8 cellular contexts compared by ENCODE assay signal in genomic region chr1:225772323-225772768, GRCh38. TPM values are rescaled to one million over a fixed set of nuclear protein-coding genes. Genes with fewer than 3 reads are reported as not detected.
DNase-seq lines count a peak whose midpoint lies in the region; ATAC-seq, FAIRE-seq and TF ChIP-seq lines count a peak whose summit lies in the region.

No MANE protein-coding gene starts in this region.

- CTCF ChIA-PET in K562 (lab: Yijun Ruan, JAX; ENCODE audit: low intra/inter-chr PET ratio) = interaction anchor here (0.6 to 5.3 kb wide), 11 partner anchors 59 to 350 kb away, joined by 3 to 53 read pairs (median 3); no protein-coding TSS in a partner anchor

- H3K4me1 ChIP-seq in ACC112 (ENCODE audit: control insufficient read depth, insufficient read depth, low read length, unreplicated experiment) = peaks cover 41% of the 10 kb centered on the region
- H3K4me1 ChIP-seq in HUES48 (ENCODE audit: control insufficient read depth, insufficient read depth, low read length) = peaks cover 31% of the 10 kb centered on the region
- H3K4me1 ChIP-seq in K562 (replicated peaks in 1 of 2; ENCODE audit: control insufficient read depth in 2 of 2, insufficient read depth in 2 of 2, low read length in 2 of 2) = peaks cover 13 to 23% of the 10 kb centered on the region in 2 experiments

- H3K36me3 ChIP-seq in ACC112 (ENCODE audit: insufficient read depth, low read length) = no peaks in the 10 kb centered on the region
- no peaks in the 10 kb centered on the region for H3K36me3 ChIP-seq in HUES48 (ENCODE audit: control insufficient read depth, insufficient read depth, low read length)
- no peaks in the 10 kb centered on the region for H3K36me3 ChIP-seq in K562 (ENCODE audit: control insufficient read depth, insufficient read depth, low read length)

- H3K9ac ChIP-seq in HUES48 (ENCODE audit: low read depth, low read length) (no peak overlapping the region), K562 (ENCODE audit: insufficient read depth in 1 of 2, low read depth in 2 of 2, low read length in 2 of 2) (no peak overlapping the region)

- peak; percentile 93 for ATAC-seq in K562
- ATAC-seq in sciatic nerve = peak; percentile 83

- POLR2A ChIA-PET in K562 (lab: Yijun Ruan, JAX) = interaction anchor here (1.1 to 1.5 kb wide), 4 partner anchors 22 to 300 kb away, joined by 3 to 4 read pairs (median 3); no protein-coding TSS in a partner anchor

- no peaks in the 10 kb centered on the region for H4K20me1 ChIP-seq in K562 (replicated peaks; ENCODE audit: control insufficient read depth, insufficient read depth, low read length)

- DNase-seq in NOMO-1 treated with DMSO at 0.1 percent for 48 hours (lab: John Stamatoyannopoulos, UW; ENCODE audit: unreplicated experiment) (peak; percentile 68), K562 (ENCODE audit: extremely low read depth in 1 of 4, low spot score in 3 of 4) (peak; percentile 78 to 90 (median 80)), iPS-NIHi11 (ENCODE audit: low spot score) (peak; percentile 85), sciatic nerve (ENCODE audit: low spot score) (peak; percentile 88)
- no peak for DNase-seq in central memory CD4-positive, alpha-beta T cell

- intact Hi-C loops in K562 (cut with micrococcal nuclease) = loop anchor here (1.0 to 5.0 kb wide), 4 partner anchors 110 to 298 kb away; no protein-coding TSS in a partner anchor
- intact Hi-C loops in sciatic nerve (cut with DNase I) = loop anchor here (5.0 kb wide), 1 partner anchor 295 kb away; no protein-coding TSS in a partner anchor

- no peak for TF ChIP-seq EP300 in K562 (IDR thresholded peaks at IDR 0.05; ENCODE audit: low read length)

- H3K9me1 ChIP-seq in K562 (ENCODE audit: control insufficient read depth, insufficient read depth, low read length) = no peaks in the 10 kb centered on the region

- in situ Hi-C loops in K562 (cut with MboI) = no loop called here

- H3K27me3 ChIP-seq in ACC112 (ENCODE audit: insufficient read depth, low read length) (no peaks in the 10 kb centered on the region), HUES48 (ENCODE audit: control insufficient read depth, insufficient read depth, low read length) (no peaks in the 10 kb centered on the region), K562 (ENCODE audit: control insufficient read depth in 2 of 2, insufficient read depth in 2 of 2, low read length in 2 of 2) (no peaks in the 10 kb centered on the region)

- H3K4me3 ChIP-seq in ACC112 (ENCODE audit: low read depth, low read length) (no peak overlapping the region), GM12875 (ENCODE audit: low read depth, low read length) (no peak overlapping the region), HUES48 (ENCODE audit: low read depth, low read length) (no peak overlapping the region), K562 (no peak overlapping the region)

- H3K79me2 ChIP-seq in ACC112 (ENCODE audit: control insufficient read depth, insufficient read depth, low read length, unreplicated experiment) (no peaks in the 10 kb centered on the region), K562 (ENCODE audit: control insufficient read depth, insufficient read depth, low read length) (peaks cover 4% of the 10 kb centered on the region; the same call in 2 of the 3 replicates)

- no peak overlapping the region for H3K4me2 ChIP-seq in K562 (ENCODE audit: insufficient read depth, low read length)

- TF ChIP-seq CTCF in GM12875 (IDR thresholded peaks at IDR 0.05; ENCODE audit: borderline replicate concordance, insufficient read depth, low read depth, low read length) (peak; percentile 68), K562 (IDR thresholded peaks at IDR 0.05 in 2 of 3, conservative IDR thresholded peaks at IDR 0.05 in 1 of 3; ENCODE audit: insufficient read depth in 2 of 3, low read depth in 1 of 3, low read length in 3 of 3) (peak; percentile 92 to 97 (median 95))

- H3K27ac ChIP-seq in ACC112 (ENCODE audit: low read depth, low read length) (peak overlapping the region; percentile 39; the same call in 1 of the 2 replicates), HUES48 (ENCODE audit: low read depth, low read length) (peak overlapping the region; percentile 23), K562 (ENCODE audit: extremely low read depth, low read depth, low read length) (no peak overlapping the region)

- WGBS in K562 (ENCODE audit: insufficient coverage, low coverage, missing lambda C conversion rate) = 18% methylated on average over 5 of the region's 5 CpGs

- no peak for TF ChIP-seq POLR2A in K562 (conservative IDR thresholded peaks at IDR 0.05)

- BruUV-seq in K562 (replicated peaks; lab: Mats Ljungman, UMichigan) = no TSS peak

- H3K9me3 ChIP-seq in HUES48 (ENCODE audit: control insufficient read depth, insufficient read depth, low read length) (no peaks in the 10 kb centered on the region), K562 (replicated peaks; ENCODE audit: control insufficient read depth, insufficient read depth, low read depth, low read length) (no peaks in the 10 kb centered on the region)

- peak; percentile 89 for FAIRE-seq in K562 (lab: Jason Lieb, UNC)

- peak overlapping the region; percentile 61 for H2AFZ ChIP-seq in ACC112 (ENCODE audit: low read length, unreplicated experiment)
- H2AFZ ChIP-seq in K562 (ENCODE audit: low read depth, low read length) = peak overlapping the region; percentile 69; the same call in 1 of the 2 replicates

- TF ChIP-seq RAD21 in K562 (CRISPR knock-in tag; conservative IDR thresholded peaks at IDR 0.05 in 1 of 2, IDR thresholded peaks at IDR 0.05 in 1 of 2) = peak; percentile 93 to 97

TF ChIP-seq in K562, 482 proteins besides CTCF, POLR2A, EP300 and RAD21 (continues in another document):
- no peak for TF ChIP-seq ZNF695 (CRISPR knock-in tag; IDR thresholded peaks at IDR 0.05)
- peak; percentile 37 to 97 (median 89) for TF ChIP-seq YY1 (IDR thresholded peaks at IDR 0.05; ENCODE audit: borderline replicate concordance in 1 of 3, control insufficient read depth in 1 of 3, extremely low read depth in 1 of 3, insufficient read depth in 3 of 3, insufficient read length in 1 of 3, insufficient replicate concordance in 2 of 3, low read depth in 1 of 3, low read length in 2 of 3)
- TF ChIP-seq HSF4 (CRISPR knock-in tag; IDR thresholded peaks at IDR 0.05; ENCODE audit: borderline replicate concordance) = no peak
- no peak for TF ChIP-seq HDAC1 (IDR thresholded peaks at IDR 0.05)
- no peak for TF ChIP-seq MTA2 (IDR thresholded peaks at IDR 0.05; ENCODE audit: low read depth)
- TF ChIP-seq FOXM1 (IDR thresholded peaks at IDR 0.05; ENCODE audit: low read depth) = no peak
- TF ChIP-seq FOXM1 (CRISPR knock-in tag; IDR thresholded peaks at IDR 0.05; ENCODE audit: low read depth) = no peak
- TF ChIP-seq ATF4 (CRISPR knock-in tag; IDR thresholded peaks at IDR 0.05) = no peak

RNA-seq across cellular contexts. Expression of gene SRP9, which starts 5.3 kb away (rescaled TPM):
- total RNA-seq in K562 (2011; cell fraction: chromatin; rRNA removed; ENCODE audit: low replicate concordance) = 83.3 and 146 TPM in 2 replicates
- total RNA-seq in K562 (2011; cell fraction: nucleolus; rRNA removed) = 43.4 and 63.3 TPM in 2 replicates
- 146 and 277 TPM in 2 replicates for total RNA-seq in K562 (2011; cell fraction: nucleoplasm; rRNA removed)
- total RNA-seq in K562 (2014; rRNA removed) (272 and 273 TPM in 2 replicates), K562 (2014; rRNA removed; fragmentation: Illumina TruSeq; extraction: Trizol) (690 and 726 TPM in 2 replicates), K562 (2015; rRNA removed; fragmentation: Illumina TruSeq; extraction: Trizol) (537 and 597 TPM in 2 replicates), K562 (2021) (434 and 437 TPM in 2 replicates), sciatic nerve (151 TPM)
- polyA plus RNA-seq in K562 (2011; rRNA removed) (836 and 1,016 TPM in 2 replicates), K562 (2014; fragmentation: Illumina TruSeq; extraction: Trizol) (557 and 668 TPM in 2 replicates), K562 (2014; fragmentation: Nextera tagmentation; extraction: Ambion mirVana) (1,000 to 10,000 TPM; 1,645 to 1,892 TPM), K562 (2014; rRNA removed) (502 and 509 TPM in 2 replicates)
- 227 and 688 TPM in 2 replicates for polyA plus RNA-seq in K562 (2011; cell fraction: cytosol; rRNA removed)
- 227 and 377 TPM in 2 replicates for polyA plus RNA-seq in K562 (2011; cell fraction: nucleus; rRNA removed)
- 392 and 460 TPM in 2 replicates for polyA plus RNA-seq in K562 (2012)
- 359 and 411 TPM in 2 replicates for polyA minus RNA-seq in K562 (2011; rRNA and poly(A)+ RNA removed)
- 148 and 171 TPM in 2 replicates for polyA minus RNA-seq in K562 (2011; cell fraction: cytosol; rRNA and poly(A)+ RNA removed)
- polyA minus RNA-seq in K562 (2011; cell fraction: nucleus; rRNA and poly(A)+ RNA removed) = 33.3 and 80.0 TPM in 2 replicates

RNA-seq across cellular contexts. Expression of gene EPHX1, which starts 37.6 kb away (rescaled TPM):
- total RNA-seq in K562 (2011; cell fraction: chromatin; rRNA removed; ENCODE audit: low replicate concordance) = 16.4 and 37.6 TPM in 2 replicates
- 26.8 and 35.4 TPM in 2 replicates for total RNA-seq in K562 (2011; cell fraction: nucleolus; rRNA removed)
- 21.5 and 25.0 TPM in 2 replicates for total RNA-seq in K562 (2011; cell fraction: nucleoplasm; rRNA removed)
- total RNA-seq in K562 (2014; rRNA removed) = 8.0 and 11.6 TPM in 2 replicates
- total RNA-seq in K562 (2014; rRNA removed; fragmentation: Illumina TruSeq; extraction: Trizol) = 4.7 and 5.1 TPM in 2 replicates
- total RNA-seq in K562 (2015; rRNA removed; fragmentation: Illumina TruSeq; extraction: Trizol) = 6.7 and 7.6 TPM in 2 replicates
- 18.5 and 21.1 TPM in 2 replicates for total RNA-seq in K562 (2021)
- 4.0 and 11.2 TPM in 2 replicates for polyA plus RNA-seq in K562 (2011; rRNA removed)
- 4.7 and 5.2 TPM in 2 replicates for polyA plus RNA-seq in K562 (2011; cell fraction: cytosol; rRNA removed)
- polyA plus RNA-seq in K562 (2011; cell fraction: nucleus; rRNA removed) = 6.3 and 7.3 TPM in 2 replicates
- polyA plus RNA-seq in K562 (2012) = 26.2 and 32.9 TPM in 2 replicates
- 21.9 and 27.0 TPM in 2 replicates for polyA plus RNA-seq in K562 (2014; fragmentation: Illumina TruSeq; extraction: Trizol)
- polyA plus RNA-seq in K562 (2014; fragmentation: Nextera tagmentation; extraction: Ambion mirVana) = under 1 TPM; 0.21 to 0.48 TPM
- polyA plus RNA-seq in K562 (2014; rRNA removed) = 7.5 and 8.8 TPM in 2 replicates
- polyA minus RNA-seq in K562 (2011; rRNA and poly(A)+ RNA removed) = 3.6 and 4.8 TPM in 2 replicates
- 6.6 and 10.0 TPM in 2 replicates for polyA minus RNA-seq in K562 (2011; cell fraction: cytosol; rRNA and poly(A)+ RNA removed)
- 5.0 and 6.2 TPM in 2 replicates for polyA minus RNA-seq in K562 (2011; cell fraction: nucleus; rRNA and poly(A)+ RNA removed)
- 232 TPM for total RNA-seq in sciatic nerve
